Comparison of ENCODE assay signal across 13 cellular contexts in the genomic region with DNA sequence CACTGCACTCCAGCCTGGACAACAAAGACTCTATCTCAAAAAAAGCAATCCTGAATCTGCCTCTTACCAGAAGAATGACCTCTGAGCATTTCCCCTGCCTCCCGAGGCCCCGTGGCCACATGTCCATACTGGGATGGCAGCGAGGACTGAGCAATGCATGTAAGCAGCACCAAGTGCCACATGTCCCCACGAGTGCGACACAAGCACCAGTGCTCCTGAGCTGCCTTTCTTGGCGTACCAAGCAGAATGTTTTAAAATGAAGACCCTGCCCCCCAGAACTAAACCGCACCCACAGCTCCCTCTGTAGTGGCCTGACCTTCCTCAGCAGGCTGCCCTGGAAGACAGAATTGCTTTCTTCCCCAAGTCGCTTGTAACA.
A peak's percentile ranks its signal among the peaks of the same experiment; 100 is the strongest.
DNase-seq lines count a peak whose midpoint lies in the region; ATAC-seq and TF ChIP-seq lines count a peak whose summit lies in the region.
"Had no signal": no experiment of that assay in that cellular context is flagged by ENCODE, and none has a peak within 500 bp of the region (broad histone marks: within the 10 kb centered on the region; RNA-seq: fewer than 3 reads in every experiment).

No MANE protein-coding gene starts in this region.

- H2AFZ ChIP-seq in GM23338 (peak overlapping the region; percentile 85; the same call in 1 of the 2 replicates), neuronal stem cell (ENCODE audit: low read length) (peak overlapping the region; percentile 68)

- DNase-seq in CD8-positive, alpha-beta T cell: no peak
- DNase-seq in GM23338 (ENCODE audit: low spot score): no peak
- DNase-seq in activated T-helper 2 cell treated with anti-CD3 and anti-CD28 coated beads, Interferon-gamma antibody, Interleukin-2, Interleukin-4, amounts not matched to agents 10 μg/mL and 5 μg/mL and 100 μg/mL, durations not matched to agents 14 hours and 24 hours and 36 hours (ENCODE audit: low spot score): no peak
- DNase-seq in neuronal stem cell (ENCODE audit: low spot score): no peak
- no peak for DNase-seq in middle frontal gyrus (ENCODE audit: extremely low spot score, low spot score)
- no peak for DNase-seq in endodermal cell
- no peak for DNase-seq in lower leg skin (ENCODE audit: low spot score in 2 of 2)
- DNase-seq: HFFc6, MM.1S had no signal

- 0 out of 2 replicates have a peak, but pooled peaks cover 2% of the 10 kb centered on the region for H3K9me2 ChIP-seq in GM23338 (ENCODE audit: insufficient read depth)

- H3K4me1 Mint-ChIP-seq in CD8-positive, alpha-beta T cell (ENCODE audit: low read depth): peaks cover 27% of the 10 kb centered on the region
- H3K4me1 Mint-ChIP-seq in GM23338 (peaks cover 33% of the 10 kb centered on the region), endodermal cell (no peaks in the 10 kb centered on the region)
- peaks cover 34% of the 10 kb centered on the region for H3K4me1 Mint-ChIP-seq in activated T-helper 2 cell treated with anti-CD3 and anti-CD28 coated beads, Interferon-gamma antibody, Interleukin-2, Interleukin-4, amounts not matched to agents 10 μg/mL and 5 μg/mL and 100 μg/mL, durations not matched to agents 14 hours and 24 hours and 36 hours (ENCODE audit: low read depth)

- no peaks in the 10 kb centered on the region for H3K27me3 Mint-ChIP-seq in CD8-positive, alpha-beta T cell (ENCODE audit: low read depth)
- peaks cover 11% of the 10 kb centered on the region for H3K27me3 Mint-ChIP-seq in GM23338 (ENCODE audit: insufficient read depth, low read depth, poor library complexity)
- H3K27me3 Mint-ChIP-seq in activated T-helper 2 cell treated with anti-CD3 and anti-CD28 coated beads, Interferon-gamma antibody, Interleukin-2, Interleukin-4, amounts not matched to agents 10 μg/mL and 5 μg/mL and 100 μg/mL, durations not matched to agents 14 hours and 24 hours and 36 hours (ENCODE audit: low read depth): no peaks in the 10 kb centered on the region
- H3K27me3 Mint-ChIP-seq in endodermal cell (ENCODE audit: insufficient read depth): peaks cover 3% of the 10 kb centered on the region

- no peak for TF ChIP-seq CTCF in CD8-positive, alpha-beta T cell (IDR thresholded peaks at IDR 0.05)
- TF ChIP-seq CTCF in GM23338 (conservative IDR thresholded peaks at IDR 0.05; ENCODE audit: low read depth in 2 of 2): no peak
- no peak for TF ChIP-seq CTCF in endodermal cell (conservative IDR thresholded peaks at IDR 0.05)
- no peak for TF ChIP-seq CTCF in lower leg skin (IDR thresholded peaks at IDR 0.05)

- H2BK120ac ChIP-seq in neuronal stem cell (ENCODE audit: low read depth, low read length): peak overlapping the region; percentile 37

- no peak for TF ChIP-seq POLR2A in lower leg skin (IDR thresholded peaks at IDR 0.05)

- H4K20me1 ChIP-seq in GM23338 (replicated peaks; ENCODE audit: insufficient read depth): no peaks in the 10 kb centered on the region

- no peaks in the 10 kb centered on the region for H3K9me3 Mint-ChIP-seq in CD8-positive, alpha-beta T cell
- H3K9me3 Mint-ChIP-seq in GM23338: no peaks in the 10 kb centered on the region
- H3K9me3 Mint-ChIP-seq in activated T-helper 2 cell treated with anti-CD3 and anti-CD28 coated beads, Interferon-gamma antibody, Interleukin-2, Interleukin-4, amounts not matched to agents 10 μg/mL and 5 μg/mL and 100 μg/mL, durations not matched to agents 14 hours and 24 hours and 36 hours: no peaks in the 10 kb centered on the region
- H3K9me3 Mint-ChIP-seq in endodermal cell: no peaks in the 10 kb centered on the region
- H3K9me3 Mint-ChIP-seq: HFFc6 had no signal

- H3K27me3 ChIP-seq in CD8-positive, alpha-beta T cell (ENCODE audit: insufficient read depth, low read length): no peaks in the 10 kb centered on the region
- H3K27me3 ChIP-seq in GM23338 (ENCODE audit: insufficient read depth) (no peaks in the 10 kb centered on the region), neuronal stem cell (ENCODE audit: control insufficient read depth in 3 of 3, insufficient read depth in 3 of 3, low read depth in 1 of 3, low read length in 3 of 3) (no peaks in the 10 kb centered on the region), endodermal cell (ENCODE audit: control insufficient read depth, insufficient read depth, low read length, poor library complexity, severe bottlenecking) (no peaks in the 10 kb centered on the region)
- H3K27me3 ChIP-seq: cardiac muscle cell had no signal

- no peaks in the 10 kb centered on the region for H3K36me3 Mint-ChIP-seq in CD8-positive, alpha-beta T cell
- H3K36me3 Mint-ChIP-seq in GM23338 (ENCODE audit: low read depth) (no peaks in the 10 kb centered on the region), endodermal cell (ENCODE audit: low read depth) (no peaks in the 10 kb centered on the region)
- H3K36me3 Mint-ChIP-seq in activated T-helper 2 cell treated with anti-CD3 and anti-CD28 coated beads, Interferon-gamma antibody, Interleukin-2, Interleukin-4, amounts not matched to agents 10 μg/mL and 5 μg/mL and 100 μg/mL, durations not matched to agents 14 hours and 24 hours and 36 hours (ENCODE audit: low read depth): peaks cover 5% of the 10 kb centered on the region

- intact Hi-C loops in CD8-positive, alpha-beta T cell (cut with DNase I, micrococcal nuclease): loop anchor here in 1 of 2 experiments (1.0 kb wide), 1 partner anchor 37 kb away; no protein-coding TSS in a partner anchor
- intact Hi-C loops in activated T-helper 2 cell treated with anti-CD3 and anti-CD28 coated beads, Interferon-gamma antibody, Interleukin-2, Interleukin-4, amounts not matched to agents 10 μg/mL and 5 μg/mL and 100 μg/mL, durations not matched to agents 14 hours and 24 hours and 36 hours (cut with micrococcal nuclease): no loop called here
- intact Hi-C loops in lower leg skin (cut with DNase I; ENCODE audit: low total_unique reads): no loop called here

- peak overlapping the region; percentile 40 for H3K14ac ChIP-seq in neuronal stem cell (ENCODE audit: low read length)

- no peaks in the 10 kb centered on the region for H3K79me2 ChIP-seq in GM23338 (replicated peaks; ENCODE audit: insufficient read depth)

- CTCF ChIA-PET in CD8-positive, alpha-beta T cell (lab: Charles Lee): interaction anchor here (1.0 to 9.8 kb wide), 4 partner anchors 7 to 537 kb away, joined by 3 to 85 read pairs (median 5); no protein-coding TSS in a partner anchor

- H3K9ac ChIP-seq in neuronal stem cell (ENCODE audit: low read depth, low read length, poor library complexity) (peak overlapping the region; percentile 54), endodermal cell (ENCODE audit: extremely low read depth, low read length, poor library complexity, severe bottlenecking) (no peak overlapping the region)

- H3K27ac Mint-ChIP-seq in CD8-positive, alpha-beta T cell: peak overlapping the region; percentile 71
- no peak overlapping the region for H3K27ac Mint-ChIP-seq in GM23338
- peak overlapping the region; percentile 81 for H3K27ac Mint-ChIP-seq in activated T-helper 2 cell treated with anti-CD3 and anti-CD28 coated beads, Interferon-gamma antibody, Interleukin-2, Interleukin-4, amounts not matched to agents 10 μg/mL and 5 μg/mL and 100 μg/mL, durations not matched to agents 14 hours and 24 hours and 36 hours
- no peak overlapping the region for H3K27ac Mint-ChIP-seq in endodermal cell
- H3K27ac Mint-ChIP-seq: HFFc6 had no signal

- H3K27ac ChIP-seq in CD8-positive, alpha-beta T cell (ENCODE audit: low read depth, low read length): no peak overlapping the region
- H3K27ac ChIP-seq in GM23338 (ENCODE audit: low read depth): no peak overlapping the region
- no peak overlapping the region for H3K27ac ChIP-seq in neuronal stem cell (replicated peaks; ENCODE audit: low read length)
- no peak overlapping the region for H3K27ac ChIP-seq in endodermal cell (ENCODE audit: low read depth, low read length)
- H3K27ac ChIP-seq: C4-2B, cardiac muscle cell, VCaP had no signal

- H2BK5ac ChIP-seq in neuronal stem cell (ENCODE audit: low read length): no peak overlapping the region

- H3K4me3 ChIP-seq in CD8-positive, alpha-beta T cell (ENCODE audit: low read depth, low read length): peak overlapping the region; percentile 7
- no peak overlapping the region for H3K4me3 ChIP-seq in GM23338
- no peak overlapping the region for H3K4me3 ChIP-seq in neuronal stem cell (ENCODE audit: low read length in 2 of 2)
- no peak overlapping the region for H3K4me3 ChIP-seq in endodermal cell (ENCODE audit: low read length)
- no peak overlapping the region for H3K4me3 ChIP-seq in lower leg skin (ENCODE audit: low read depth, poor library complexity, severe bottlenecking)
- H3K4me3 ChIP-seq: cardiac muscle cell had no signal

- H3K18ac ChIP-seq in neuronal stem cell (ENCODE audit: low read length): peak overlapping the region; percentile 87

- no peak overlapping the region for H4K91ac ChIP-seq in neuronal stem cell (ENCODE audit: low read depth, low read length, poor library complexity)

- H3K4me2 ChIP-seq in GM23338 (no peak overlapping the region), neuronal stem cell (ENCODE audit: insufficient read depth, low read length, poor library complexity, severe bottlenecking) (no peak overlapping the region)

- H4K8ac ChIP-seq in neuronal stem cell (ENCODE audit: low read depth, low read length): no peak overlapping the region

- peak overlapping the region; percentile 75 for H2BK12ac ChIP-seq in neuronal stem cell (ENCODE audit: low read length)

- no peaks in the 10 kb centered on the region for H3K79me1 ChIP-seq in neuronal stem cell (ENCODE audit: low read depth, low read length)

- H3F3A ChIP-seq in GM23338 (replicated peaks; ENCODE audit: low read depth): no peaks in the 10 kb centered on the region

- ATAC-seq in CD8-positive, alpha-beta T cell: no peak
- ATAC-seq in GM23338: no peak; the same call in 2 of the 3 replicates
- no peak for ATAC-seq in HG03025 (IDR thresholded peaks at IDR 0.05; ENCODE audit: low FRiP score, unreplicated experiment)

- peak overlapping the region; percentile 76 for H3K23ac ChIP-seq in neuronal stem cell (ENCODE audit: low read depth, low read length, poor library complexity)

- H3K36me3 ChIP-seq in CD8-positive, alpha-beta T cell (ENCODE audit: insufficient read depth, low read length): no peaks in the 10 kb centered on the region
- H3K36me3 ChIP-seq in GM23338 (ENCODE audit: insufficient read depth) (no peaks in the 10 kb centered on the region), neuronal stem cell (replicated peaks in 1 of 2; ENCODE audit: control insufficient read depth in 2 of 2, insufficient read depth in 2 of 2, low read length in 2 of 2) (no peaks in the 10 kb centered on the region), endodermal cell (ENCODE audit: control insufficient read depth, insufficient read depth, low read length) (no peaks in the 10 kb centered on the region)
- H3K36me3 ChIP-seq: cardiac muscle cell had no signal

- peak overlapping the region; percentile 76 for H3K4me3 Mint-ChIP-seq in CD8-positive, alpha-beta T cell
- no peak overlapping the region for H3K4me3 Mint-ChIP-seq in GM23338
- peak overlapping the region; percentile 62 for H3K4me3 Mint-ChIP-seq in activated T-helper 2 cell treated with anti-CD3 and anti-CD28 coated beads, Interferon-gamma antibody, Interleukin-2, Interleukin-4, amounts not matched to agents 10 μg/mL and 5 μg/mL and 100 μg/mL, durations not matched to agents 14 hours and 24 hours and 36 hours (ENCODE audit: low read depth)
- H3K4me3 Mint-ChIP-seq in endodermal cell: no peak overlapping the region
- H3K4me3 Mint-ChIP-seq: HFFc6 had no signal

- peak overlapping the region; percentile 65 for H2BK15ac ChIP-seq in neuronal stem cell (ENCODE audit: low read length)

- H2AK5ac ChIP-seq in neuronal stem cell (ENCODE audit: low read depth, low read length): peak overlapping the region; percentile 81

- WGBS in neuronal stem cell (ENCODE audit: extremely low coverage in 2 of 2, insufficient read length in 2 of 2, insufficient replicate concordance in 1 of 2), 2 donors: no CpG with 5 or more reads among the region's 8 CpGs
- WGBS in endodermal cell (ENCODE audit: insufficient coverage in 1 of 2, insufficient read length in 1 of 2), 2 experiments: 77 to 93% methylated on average over 5 to 8 of the region's 8 CpGs
- 86 to 89% methylated on average over 8 of the region's 8 CpGs for WGBS in lower leg skin, 2 donors

- peaks cover 20% of the 10 kb centered on the region for H3K4me1 ChIP-seq in CD8-positive, alpha-beta T cell (ENCODE audit: insufficient read depth, low read length)
- H3K4me1 ChIP-seq in GM23338 (ENCODE audit: insufficient read depth) (peaks cover 20% of the 10 kb centered on the region), neuronal stem cell (ENCODE audit: control insufficient read depth in 2 of 2, insufficient read depth in 1 of 2, low read depth in 1 of 2, low read length in 2 of 2) (peaks cover 12 to 13% of the 10 kb centered on the region in 2 donors), endodermal cell (ENCODE audit: control insufficient read depth, insufficient read depth, low read length) (no peaks in the 10 kb centered on the region)

- no peaks in the 10 kb centered on the region for H3K9me3 ChIP-seq in CD8-positive, alpha-beta T cell (ENCODE audit: low read length)
- H3K9me3 ChIP-seq in neuronal stem cell (replicated peaks in 1 of 2; ENCODE audit: control insufficient read depth in 2 of 2, insufficient read depth in 1 of 2, low read depth in 1 of 2, low read length in 2 of 2): no peaks in the 10 kb centered on the region
- H3K9me3 ChIP-seq in endodermal cell (ENCODE audit: control insufficient read depth, low read length): no peaks in the 10 kb centered on the region

- peak overlapping the region; percentile 2 for H3K4ac ChIP-seq in neuronal stem cell (ENCODE audit: low read length)

- POLR2A ChIA-PET in CD8-positive, alpha-beta T cell (lab: Charles Lee): interaction anchor here (0.9 kb wide), 1 partner anchor 85 kb away, joined by 3 read pairs; no protein-coding TSS in a partner anchor

Comparison
In these comparisons a context has a peak if more than half of its experiments do, and no peak if none do; other contexts are left out.
1. H3K27ac Mint-ChIP-seq: peak in CD8-positive, alpha-beta T cell (single experiment) and activated T-helper 2 cell treated with anti-CD3 and anti-CD28 coated beads, Interferon-gamma antibody, Interleukin-2, Interleukin-4, amounts not matched to agents 10 μg/mL and 5 μg/mL and 100 μg/mL, durations not matched to agents 14 hours and 24 hours and 36 hours (single experiment); none in GM23338 (single experiment) and endodermal cell (single experiment).
2. H3K4me3 Mint-ChIP-seq: peak in CD8-positive, alpha-beta T cell (single experiment) and activated T-helper 2 cell treated with anti-CD3 and anti-CD28 coated beads, Interferon-gamma antibody, Interleukin-2, Interleukin-4, amounts not matched to agents 10 μg/mL and 5 μg/mL and 100 μg/mL, durations not matched to agents 14 hours and 24 hours and 36 hours (single experiment); none in GM23338 (single experiment) and endodermal cell (single experiment).